Comparison of ENCODE assay signal across 14 cellular contexts in genomic region chr2:101442667-101443061, GRCh38. TPM values are rescaled to one million over a fixed set of nuclear protein-coding genes. Genes with fewer than 3 reads are reported as not detected.
DNase-seq lines count a peak whose midpoint lies in the region; ATAC-seq and TF ChIP-seq lines count a peak whose summit lies in the region.
"Had no signal": no experiment of that assay in that cellular context is flagged by ENCODE, and none has a peak within 500 bp of the region (broad histone marks: within the 10 kb centered on the region; RNA-seq: fewer than 3 reads in every experiment).

No MANE protein-coding gene starts in this region.

- no peak overlapping the region for H3K4me3 Mint-ChIP-seq in H9
- no peak overlapping the region for H3K4me3 Mint-ChIP-seq in activated CD4-positive, alpha-beta memory T cell treated with anti-CD3 and anti-CD28 coated beads, Interleukin-2, amount 10 ng/mL, durations not matched to agents 7 days and 5 days

- no peak overlapping the region for H2BK20ac ChIP-seq in H9 (ENCODE audit: low read depth, low read length, poor library complexity, severe bottlenecking)

- H3K4me3 ChIP-seq in ACC112 (ENCODE audit: low read depth, low read length) (no peak overlapping the region), gastrocnemius medialis (no peak overlapping the region)
- H3K4me3 ChIP-seq: ascending aorta, upper lobe of left lung had no signal

- TF ChIP-seq POLR2A in gastrocnemius medialis (IDR thresholded peaks at IDR 0.05) = no peak

- H3K4me1 ChIP-seq in ACC112 (ENCODE audit: control insufficient read depth, insufficient read depth, low read length, unreplicated experiment) (peaks cover 36% of the 10 kb centered on the region), H9 (ENCODE audit: insufficient read depth, low read length) (no peaks in the 10 kb centered on the region), gastrocnemius medialis (no peaks in the 10 kb centered on the region)
- H3K4me1 ChIP-seq: ascending aorta, upper lobe of left lung had no signal

- no peak overlapping the region for H3K56ac ChIP-seq in H9 (ENCODE audit: insufficient read length, low read depth, low read length)

- no peak overlapping the region for H2AFZ ChIP-seq in ACC112 (ENCODE audit: low read length, unreplicated experiment)
- H2AFZ ChIP-seq in H9 (ENCODE audit: low read length) = peak overlapping the region; percentile 29

- H3K4me1 Mint-ChIP-seq in H9 = peaks cover 4 to 8% of the 10 kb centered on the region in 2 experiments; a peak in 3 of 4 replicates
- peaks cover 23% of the 10 kb centered on the region for H3K4me1 Mint-ChIP-seq in activated CD4-positive, alpha-beta memory T cell treated with anti-CD3 and anti-CD28 coated beads, Interleukin-2, amount 10 ng/mL, durations not matched to agents 7 days and 5 days

- no peaks in the 10 kb centered on the region for H4K20me1 ChIP-seq in H9 (ENCODE audit: control insufficient read depth, insufficient read depth, insufficient read length)

- H3K79me1 ChIP-seq in H9 (ENCODE audit: insufficient read depth, low read depth, low read length, poor library complexity, severe bottlenecking) = no peaks in the 10 kb centered on the region

- no peaks in the 10 kb centered on the region; the same call in 1 of the 2 replicates for H3K27me3 Mint-ChIP-seq in H9 (ENCODE audit: low read depth)
- no peaks in the 10 kb centered on the region for H3K27me3 Mint-ChIP-seq in activated CD4-positive, alpha-beta memory T cell treated with anti-CD3 and anti-CD28 coated beads, Interleukin-2, amount 10 ng/mL, durations not matched to agents 7 days and 5 days

- H3K9me3 ChIP-seq in H9 (ENCODE audit: control insufficient read depth, low read depth, low read length) (no peaks in the 10 kb centered on the region), gastrocnemius medialis (no peaks in the 10 kb centered on the region)
- H3K9me3 ChIP-seq: ascending aorta, upper lobe of left lung had no signal

- CTCF ChIA-PET in RWPE1 (lab: Yijun Ruan, JAX) = interaction anchor here (0.6 kb wide), 1 partner anchor 197 kb away, joined by 3 read pairs; no protein-coding TSS in a partner anchor
- CTCF ChIA-PET in activated CD4-positive, alpha-beta memory T cell treated with anti-CD3 and anti-CD28 coated beads, Interleukin-2, amount 10 ng/mL, durations not matched to agents 7 days and 5 days (lab: Charles Lee) = no interaction called here

- H2AK5ac ChIP-seq in H9 (ENCODE audit: insufficient read length, low read length) = no peak overlapping the region

- H3K79me2 ChIP-seq in ACC112 (ENCODE audit: control insufficient read depth, insufficient read depth, low read length, unreplicated experiment) (no peaks in the 10 kb centered on the region), H9 (ENCODE audit: insufficient read depth, low read length) (no peaks in the 10 kb centered on the region)

- peaks cover 0 to 3% of the 10 kb centered on the region in 2 experiments; a peak in 2 of 5 replicates for H3K9me3 Mint-ChIP-seq in H9
- peaks cover 9% of the 10 kb centered on the region for H3K9me3 Mint-ChIP-seq in activated CD4-positive, alpha-beta memory T cell treated with anti-CD3 and anti-CD28 coated beads, Interleukin-2, amount 10 ng/mL, durations not matched to agents 7 days and 5 days

- no peak overlapping the region for H4K5ac ChIP-seq in H9 (ENCODE audit: insufficient read length, low read depth, low read length)

- H3K27me3 ChIP-seq in ACC112 (ENCODE audit: insufficient read depth, low read length) = no peaks in the 10 kb centered on the region
- H3K27me3 ChIP-seq in H9 (ENCODE audit: insufficient read depth, low read length) = no peaks in the 10 kb centered on the region
- no peaks in the 10 kb centered on the region for H3K27me3 ChIP-seq in gastrocnemius medialis
- H3K27me3 ChIP-seq: ascending aorta, upper lobe of left lung had no signal

- no peak overlapping the region for H3K23ac ChIP-seq in H9 (ENCODE audit: insufficient read length, low read depth, low read length)

- no CpG with 5 or more reads among the region's 3 CpGs for WGBS in H9 (ENCODE audit: extremely low coverage, insufficient read length, low lambda C conversion rate)

- TF ChIP-seq CTCF in H9 (conservative IDR thresholded peaks at IDR 0.05) (peak; percentile 43; the same call in 2 of the 3 replicates), RWPE1 (conservative IDR thresholded peaks at IDR 0.05; ENCODE audit: low read depth) (no peak), gastrocnemius medialis (IDR thresholded peaks at IDR 0.05 in 4 of 5, conservative IDR thresholded peaks at IDR 0.05 in 1 of 5) (no peak)

- H3K27ac Mint-ChIP-seq in H9 = no peak overlapping the region
- no peak overlapping the region for H3K27ac Mint-ChIP-seq in activated CD4-positive, alpha-beta memory T cell treated with anti-CD3 and anti-CD28 coated beads, Interleukin-2, amount 10 ng/mL, durations not matched to agents 7 days and 5 days

- H3K27ac ChIP-seq in ACC112 (ENCODE audit: low read depth, low read length) (peak overlapping the region; percentile 94), H9 (ENCODE audit: insufficient read length, low read depth, low read length) (no peak overlapping the region), RWPE1 (no peak overlapping the region), gastrocnemius medialis (no peak overlapping the region)
- H3K27ac ChIP-seq: upper lobe of left lung had no signal

- no peak overlapping the region for H2BK15ac ChIP-seq in H9 (ENCODE audit: low read depth, low read length)

- H4K8ac ChIP-seq in H9 (replicated peaks; ENCODE audit: insufficient read length, low read depth, low read length) = no peak overlapping the region

- H4K91ac ChIP-seq in H9 (ENCODE audit: insufficient read length, low read depth, low read length) = no peak overlapping the region

- in situ Hi-C loops in gastrocnemius medialis (cut with MboI; ENCODE audit: low sequenced_read_pairs in 4 of 4) = no loop called here

- no peaks in the 10 kb centered on the region for H3K23me2 ChIP-seq in H9 (ENCODE audit: insufficient read length, low read depth, low read length, poor library complexity, severe bottlenecking)

- peaks cover 0 to 4% (median 0%) of the 10 kb centered on the region in 3 experiments; a peak in 3 of 7 replicates for H3K36me3 Mint-ChIP-seq in H9 (ENCODE audit: insufficient read depth in 1 of 3, low read depth in 3 of 3)
- H3K36me3 Mint-ChIP-seq in activated CD4-positive, alpha-beta memory T cell treated with anti-CD3 and anti-CD28 coated beads, Interleukin-2, amount 10 ng/mL, durations not matched to agents 7 days and 5 days (ENCODE audit: low read depth) = peaks cover 10% of the 10 kb centered on the region

- no peak overlapping the region for H3T11ph ChIP-seq in H9 (ENCODE audit: low read length)

- intact Hi-C loops in gastrocnemius medialis (cut with DNase I; ENCODE audit: low total_unique reads) = no loop called here

- no peak overlapping the region for H3K4ac ChIP-seq in H9 (ENCODE audit: low read depth, low read length)

- H2BK5ac ChIP-seq in H9 (ENCODE audit: insufficient read length, low read length) = no peak overlapping the region

- H3K4me2 ChIP-seq in H9 (ENCODE audit: insufficient read depth, insufficient read length, low read length) = no peak overlapping the region

- H3K14ac ChIP-seq in H9 (ENCODE audit: insufficient read depth, low read length) = no peak overlapping the region

- POLR2A ChIA-PET in RWPE1 (lab: Yijun Ruan, JAX; ENCODE audit: low non-redundant PET) = no interaction called here
- POLR2A ChIA-PET in activated CD4-positive, alpha-beta memory T cell treated with anti-CD3 and anti-CD28 coated beads, Interleukin-2, amount 10 ng/mL, durations not matched to agents 7 days and 5 days (lab: Charles Lee) = no interaction called here

- H2BK12ac ChIP-seq in H9 (ENCODE audit: insufficient read length, low read depth, low read length) = no peak overlapping the region

- no peak for ATAC-seq in gastrocnemius medialis
- ATAC-seq: Panc1 had no signal

- peak; percentile 67 for DNase-seq in H9
- DNase-seq in UCSD-AML1 (lab: John Stamatoyannopoulos, UW; ENCODE audit: unreplicated experiment) = peak; percentile 34
- peak; percentile 26 for DNase-seq in iris pigment epithelial cell (ENCODE audit: low read depth)
- no peak for DNase-seq in RWPE1 (ENCODE audit: low spot score)
- DNase-seq in GM19238 (ENCODE audit: insufficient read length, low spot score) = no peak
- DNase-seq in activated CD4-positive, alpha-beta memory T cell treated with anti-CD3 and anti-CD28 coated beads, Interleukin-2, amount 10 ng/mL, durations not matched to agents 7 days and 5 days = no peak
- no peak for DNase-seq in gastrocnemius medialis
- DNase-seq: DMS 273 treated with DMSO at 0.1 percent for 48 hours; NCI-H1417; stimulated activated CD8-positive, alpha-beta memory T cell treated with anti-CD3 and anti-CD28 coated beads, Interleukin-4, amount 100 ng/mL, for 48 hours; upper lobe of left lung had no signal

- no peak overlapping the region for H3K9ac ChIP-seq in H9 (ENCODE audit: extremely low read depth, insufficient read length, low read length)

- H3K36me3 ChIP-seq in ACC112 (ENCODE audit: insufficient read depth, low read length) (peaks cover 6% of the 10 kb centered on the region; the same call in 1 of the 2 replicates), gastrocnemius medialis (no peaks in the 10 kb centered on the region)
- H3K36me3 ChIP-seq: ascending aorta, upper lobe of left lung had no signal

- H3K18ac ChIP-seq in H9 (ENCODE audit: insufficient read length, low read depth, low read length) = no peak overlapping the region

- H2BK120ac ChIP-seq in H9 (ENCODE audit: low read depth, low read length, poor library complexity, severe bottlenecking) = no peak overlapping the region

RNA-seq across cellular contexts. Expression of gene RFX8, which starts 32.2 kb away (rescaled TPM):
- 0.22 and 0.57 TPM in 2 replicates for total RNA-seq in H9 (2021)
- 1 to 10 TPM; 1.7 to 2.6 TPM for total RNA-seq in activated CD4-positive, alpha-beta memory T cell treated with anti-CD3 and anti-CD28 coated beads, Interleukin-2, amount 10 ng/mL, durations not matched to agents 7 days and 5 days
- under 1 TPM in 1 of 4 donors, not detected in 3; 0.27 TPM for total RNA-seq in gastrocnemius medialis
- total RNA-seq: ascending aorta had no signal

RNA-seq across cellular contexts. Expression of gene CREG2, which starts 55.4 kb away (rescaled TPM):
- 0.77 and 1.2 TPM in 2 replicates for total RNA-seq in H9 (2021)
- under 1 TPM; 0.65 to 0.98 TPM for total RNA-seq in activated CD4-positive, alpha-beta memory T cell treated with anti-CD3 and anti-CD28 coated beads, Interleukin-2, amount 10 ng/mL, durations not matched to agents 7 days and 5 days
- not detected for total RNA-seq in gastrocnemius medialis
- total RNA-seq: ascending aorta had no signal

Comparison
In these comparisons a context has a peak if more than half of its experiments do, and no peak if none do; other contexts are left out.
1. DNase-seq: peak in H9 (single experiment), UCSD-AML1 (single experiment) and iris pigment epithelial cell (single experiment); none in RWPE1 (single experiment), GM19238 (single experiment), activated CD4-positive, alpha-beta memory T cell treated with anti-CD3 and anti-CD28 coated beads, Interleukin-2, amount 10 ng/mL, durations not matched to agents 7 days and 5 days (single experiment) and gastrocnemius medialis (0 of 2).